ENCODE assay signal across 34 cellular contexts in genomic region chr20:49526056-49526455, GRCh38. TPM values are rescaled to one million over a fixed set of nuclear protein-coding genes. Genes with fewer than 3 reads are reported as not detected.
"Had no signal": no experiment of that assay in that cellular context is flagged by ENCODE, and none has a peak within 500 bp of the region (broad histone marks: within the 10 kb centered on the region; RNA-seq: fewer than 3 reads in every experiment).

No MANE protein-coding gene starts in this region.

- H3K4me3 ChIP-seq: cardiac muscle cell, K562, PC-9, SJCRH30, SK-N-MC had no signal

- H3K4me1 ChIP-seq: SJCRH30 had no signal

- DNase-seq: activated CD4-positive, alpha-beta memory T cell treated with anti-CD3 and anti-CD28 coated beads, Interleukin-2, amount 10 ng/mL, durations not matched to agents 7 days and 5 days; activated CD4-positive, alpha-beta T cell treated with anti-CD3 and anti-CD28 coated beads for 1 hour; activated CD4-positive, alpha-beta T cell treated with anti-CD3 and anti-CD28 coated beads for 48 hours; activated CD4-positive, CD25-positive, alpha-beta regulatory T cell; activated CD8-positive, alpha-beta memory T cell treated with anti-CD3 and anti-CD28 coated beads for 24 hours; activated CD8-positive, alpha-beta memory T cell treated with anti-CD3 and anti-CD28 coated beads, Interleukin-2, amount 10 ng/mL, durations not matched to agents 7 days and 5 days; activated CD8-positive, alpha-beta memory T cell treated with anti-CD3 and anti-CD28 coated beads, Interleukin-2, amount 50 U/mL, for 48 hours; activated gamma-delta T cell; activated naive CD4-positive, alpha-beta T cell treated with Interleukin-2 at 50 U/mL for 16 hours; activated naive CD8-positive, alpha-beta T cell treated with anti-CD3 and anti-CD28 coated beads, Interleukin-2, amount 50 U/mL, for 24 hours; activated T-cell treated with anti-CD3 and anti-CD28 coated beads, Interleukin-2, amount 50 U/mL, for 48 hours; amniotic stem cell; IMR-90; NCI-H1105 treated with DMSO at 0.1 percent for 48 hours; NCI-H1436; NCI-H1694; NCI-H1930; NCI-H2107; NCI-H2171; NCI-H510A; NCI-H526; NCI-H748 treated with DMSO at 0.1 percent for 48 hours; PC-9; Right ventricle myocardium superior; SJCRH30; T1000; WERI-Rb-1 had no signal

- H3K27ac ChIP-seq: cardiac muscle cell, PC-9, RWPE1, SJCRH30, SK-N-MC, WERI-Rb-1 had no signal

- ATAC-seq: activated CD8-positive, alpha-beta memory T cell treated with anti-CD3 and anti-CD28 coated beads, Interleukin-2, amount 10 ng/mL, durations not matched to agents 7 days and 5 days; activated naive CD8-positive, alpha-beta T cell treated with anti-CD3 and anti-CD28 coated beads, Interleukin-2, amount 50 U/mL, for 24 hours; K562 had no signal

- H3K9me3 ChIP-seq: SJCRH30 had no signal

- H3K36me3 ChIP-seq: cardiac muscle cell, SJCRH30, WERI-Rb-1 had no signal

- H3K27me3 ChIP-seq: cardiac muscle cell, SJCRH30 had no signal

RNA-seq across cellular contexts. Expression of gene PTGIS, which starts 41.9 kb away (rescaled TPM):
- total RNA-seq: K562, MCF 10A, OCI-LY7 had no signal
- polyA plus RNA-seq: K562 had no signal

RNA-seq across cellular contexts. Expression of gene KCNB1, which starts 43.6 kb away (rescaled TPM):
- total RNA-seq: activated naive CD4-positive, alpha-beta T cell treated with anti-CD3 and anti-CD28 coated beads, Interleukin-2, amount 50 U/mL, for 72 hours; IMR-90; K562; OCI-LY7 had no signal
